Comparison of ENCODE assay signal across 1 cellular context in genomic region chr3:182136008-182136910, GRCh38.
TF ChIP-seq lines count a peak whose summit lies in the region.

No MANE protein-coding gene starts in this region.

TF ChIP-seq in HepG2, 621 proteins besides CTCF, POLR2A, EP300 and RAD21 (continued from another document and continues in another):
- TF ChIP-seq, protein P1, sequence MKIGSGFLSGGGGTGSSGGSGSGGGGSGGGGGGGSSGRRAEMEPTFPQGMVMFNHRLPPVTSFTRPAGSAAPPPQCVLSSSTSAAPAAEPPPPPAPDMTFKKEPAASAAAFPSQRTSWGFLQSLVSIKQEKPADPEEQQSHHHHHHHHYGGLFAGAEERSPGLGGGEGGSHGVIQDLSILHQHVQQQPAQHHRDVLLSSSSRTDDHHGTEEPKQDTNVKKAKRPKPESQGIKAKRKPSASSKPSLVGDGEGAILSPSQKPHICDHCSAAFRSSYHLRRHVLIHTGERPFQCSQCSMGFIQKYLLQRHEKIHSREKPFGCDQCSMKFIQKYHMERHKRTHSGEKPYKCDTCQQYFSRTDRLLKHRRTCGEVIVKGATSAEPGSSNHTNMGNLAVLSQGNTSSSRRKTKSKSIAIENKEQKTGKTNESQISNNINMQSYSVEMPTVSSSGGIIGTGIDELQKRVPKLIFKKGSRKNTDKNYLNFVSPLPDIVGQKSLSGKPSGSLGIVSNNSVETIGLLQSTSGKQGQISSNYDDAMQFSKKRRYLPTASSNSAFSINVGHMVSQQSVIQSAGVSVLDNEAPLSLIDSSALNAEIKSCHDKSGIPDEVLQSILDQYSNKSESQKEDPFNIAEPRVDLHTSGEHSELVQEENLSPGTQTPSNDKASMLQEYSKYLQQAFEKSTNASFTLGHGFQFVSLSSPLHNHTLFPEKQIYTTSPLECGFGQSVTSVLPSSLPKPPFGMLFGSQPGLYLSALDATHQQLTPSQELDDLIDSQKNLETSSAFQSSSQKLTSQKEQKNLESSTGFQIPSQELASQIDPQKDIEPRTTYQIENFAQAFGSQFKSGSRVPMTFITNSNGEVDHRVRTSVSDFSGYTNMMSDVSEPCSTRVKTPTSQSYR (CRISPR knock-in tag; IDR thresholded peaks at IDR 0.05; ENCODE audit: borderline replicate concordance), result peak; percentile 14; the same call in 1 of the 2 replicates
- TF ChIP-seq HOMEZ (CRISPR knock-in tag; IDR thresholded peaks at IDR 0.05; ENCODE audit: low read depth) (peak; percentile 38; the same call in 1 of the 2 replicates), ZNF331 (CRISPR knock-in tag; IDR thresholded peaks at IDR 0.05) (no peak), HNF4A (CRISPR knock-in tag; IDR thresholded peaks at IDR 0.05) (peak; percentile 18; the same call in 1 of the 2 replicates), NCOA2 (CRISPR knock-in tag; IDR thresholded peaks at IDR 0.05) (peak; percentile 70; the same call in 1 of the 2 replicates), HIVEP1 (CRISPR knock-in tag; IDR thresholded peaks at IDR 0.05) (no peak), PATZ1 (CRISPR knock-in tag; IDR thresholded peaks at IDR 0.05) (peak; percentile 48; the same call in 1 of the 2 replicates), ZNF12 (CRISPR knock-in tag; IDR thresholded peaks at IDR 0.05) (0 out of 2 replicates have a peak, but pooled peaks have one; percentile 48), FOXK1 (CRISPR knock-in tag; IDR thresholded peaks at IDR 0.05; ENCODE audit: borderline replicate concordance, low read depth) (peak; percentile 94; the same call in 1 of the 2 replicates), STAT5B (CRISPR knock-in tag; IDR thresholded peaks at IDR 0.05) (no peak), HBP1 (CRISPR knock-in tag; IDR thresholded peaks at IDR 0.05; ENCODE audit: low read depth) (no peak), SALL1 (CRISPR knock-in tag; IDR thresholded peaks at IDR 0.05) (peak; percentile 65; the same call in 1 of the 2 replicates), ZNF644 (CRISPR knock-in tag; IDR thresholded peaks at IDR 0.05; ENCODE audit: low read depth) (0 out of 2 replicates have a peak, but pooled peaks have one; percentile 62), CREB1 (IDR thresholded peaks at IDR 0.05) (no peak), CREB1 (CRISPR knock-in tag; IDR thresholded peaks at IDR 0.05) (0 out of 2 replicates have a peak, but pooled peaks have one; percentile 30), GABPA (IDR thresholded peaks at IDR 0.05; ENCODE audit: low read depth, low read length) (no peak), GABPA (CRISPR knock-in tag; IDR thresholded peaks at IDR 0.05; ENCODE audit: low read depth) (0 out of 2 replicates have a peak, but pooled peaks have one; percentile 14), NFKBIZ (CRISPR knock-in tag; IDR thresholded peaks at IDR 0.05) (no peak), ZNF230 (CRISPR knock-in tag; IDR thresholded peaks at IDR 0.05) (no peak), FOXP1 (IDR thresholded peaks at IDR 0.05) (peak; percentile 78), FOXP1 (CRISPR knock-in tag; IDR thresholded peaks at IDR 0.05) (peak; percentile 99), NCOA5 (CRISPR knock-in tag; IDR thresholded peaks at IDR 0.05) (no peak), MXI1 (IDR thresholded peaks at IDR 0.05; ENCODE audit: borderline replicate concordance, low read depth, low read length) (peak; percentile 13; the same call in 1 of the 3 replicates), ZNF761 (CRISPR knock-in tag; conservative IDR thresholded peaks at IDR 0.05) (no peak), MAFK (conservative IDR thresholded peaks at IDR 0.05 in 1 of 2, IDR thresholded peaks at IDR 0.05 in 1 of 2; ENCODE audit: low read length in 2 of 2) (peak; percentile 61 to 80; a peak in 3 of 4 replicates), IRF2 (CRISPR knock-in tag; IDR thresholded peaks at IDR 0.05) (0 out of 2 replicates have a peak, but pooled peaks have one; percentile 45), RERE (CRISPR knock-in tag; IDR thresholded peaks at IDR 0.05; ENCODE audit: low read depth) (peak; percentile 53), RXRA (CRISPR knock-in tag; IDR thresholded peaks at IDR 0.05) (no peak), ZEB1 (IDR thresholded peaks at IDR 0.05; ENCODE audit: insufficient replicate concordance, low read depth) (no peak), HDAC2 (CRISPR knock-in tag; IDR thresholded peaks at IDR 0.05) (peak; percentile 37; the same call in 1 of the 2 replicates), KDM6A (CRISPR knock-in tag; IDR thresholded peaks at IDR 0.05; ENCODE audit: low read depth) (0 out of 2 replicates have a peak, but pooled peaks have one; percentile 50), RXRB (CRISPR knock-in tag; IDR thresholded peaks at IDR 0.05; ENCODE audit: borderline replicate concordance) (peak; percentile 50; the same call in 1 of the 2 replicates), GATAD2A (CRISPR knock-in tag; IDR thresholded peaks at IDR 0.05) (peak; percentile 89), ZNF468 (CRISPR knock-in tag; IDR thresholded peaks at IDR 0.05) (no peak), KLF16 (CRISPR knock-in tag; IDR thresholded peaks at IDR 0.05) (0 out of 4 replicates have a peak, but pooled peaks of 1 of the 2 experiments have one; percentile 18), CENPX (CRISPR knock-in tag; IDR thresholded peaks at IDR 0.05) (no peak), SOX6 (IDR thresholded peaks at IDR 0.05) (no peak), SOX6 (CRISPR knock-in tag; IDR thresholded peaks at IDR 0.05) (peak; percentile 65; the same call in 1 of the 2 replicates), NFYB (CRISPR knock-in tag; IDR thresholded peaks at IDR 0.05) (no peak), FOXK2 (IDR thresholded peaks at IDR 0.05) (peak; percentile 75), ELF4 (CRISPR knock-in tag; IDR thresholded peaks at IDR 0.05; ENCODE audit: borderline replicate concordance) (no peak), BHLHE40 (IDR thresholded peaks at IDR 0.05; ENCODE audit: low read length) (0 out of 2 replicates have a peak, but pooled peaks have one; percentile 26), IKZF4 (CRISPR knock-in tag; IDR thresholded peaks at IDR 0.05; ENCODE audit: borderline replicate concordance, low read depth, not compliant biosample characterization) (no peak), ZFY (CRISPR knock-in tag; IDR thresholded peaks at IDR 0.05) (no peak), ZBTB7B (CRISPR knock-in tag; IDR thresholded peaks at IDR 0.05) (0 out of 2 replicates have a peak, but pooled peaks have one; percentile 9), MED1 (CRISPR knock-in tag; IDR thresholded peaks at IDR 0.05) (peak; percentile 34; the same call in 1 of the 2 replicates), ZSCAN21 (CRISPR knock-in tag; IDR thresholded peaks at IDR 0.05; ENCODE audit: borderline replicate concordance) (no peak)
- TF ChIP-seq, protein P2, sequence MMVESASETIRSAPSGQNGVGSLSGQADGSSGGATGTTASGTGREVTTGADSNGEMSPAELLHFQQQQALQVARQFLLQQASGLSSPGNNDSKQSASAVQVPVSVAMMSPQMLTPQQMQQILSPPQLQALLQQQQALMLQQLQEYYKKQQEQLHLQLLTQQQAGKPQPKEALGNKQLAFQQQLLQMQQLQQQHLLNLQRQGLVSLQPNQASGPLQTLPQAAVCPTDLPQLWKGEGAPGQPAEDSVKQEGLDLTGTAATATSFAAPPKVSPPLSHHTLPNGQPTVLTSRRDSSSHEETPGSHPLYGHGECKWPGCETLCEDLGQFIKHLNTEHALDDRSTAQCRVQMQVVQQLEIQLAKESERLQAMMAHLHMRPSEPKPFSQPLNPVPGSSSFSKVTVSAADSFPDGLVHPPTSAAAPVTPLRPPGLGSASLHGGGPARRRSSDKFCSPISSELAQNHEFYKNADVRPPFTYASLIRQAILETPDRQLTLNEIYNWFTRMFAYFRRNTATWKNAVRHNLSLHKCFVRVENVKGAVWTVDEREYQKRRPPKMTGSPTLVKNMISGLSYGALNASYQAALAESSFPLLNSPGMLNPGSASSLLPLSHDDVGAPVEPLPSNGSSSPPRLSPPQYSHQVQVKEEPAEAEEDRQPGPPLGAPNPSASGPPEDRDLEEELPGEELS (CRISPR knock-in tag; IDR thresholded peaks at IDR 0.05), result peak; percentile 98
- TF ChIP-seq, protein P3, sequence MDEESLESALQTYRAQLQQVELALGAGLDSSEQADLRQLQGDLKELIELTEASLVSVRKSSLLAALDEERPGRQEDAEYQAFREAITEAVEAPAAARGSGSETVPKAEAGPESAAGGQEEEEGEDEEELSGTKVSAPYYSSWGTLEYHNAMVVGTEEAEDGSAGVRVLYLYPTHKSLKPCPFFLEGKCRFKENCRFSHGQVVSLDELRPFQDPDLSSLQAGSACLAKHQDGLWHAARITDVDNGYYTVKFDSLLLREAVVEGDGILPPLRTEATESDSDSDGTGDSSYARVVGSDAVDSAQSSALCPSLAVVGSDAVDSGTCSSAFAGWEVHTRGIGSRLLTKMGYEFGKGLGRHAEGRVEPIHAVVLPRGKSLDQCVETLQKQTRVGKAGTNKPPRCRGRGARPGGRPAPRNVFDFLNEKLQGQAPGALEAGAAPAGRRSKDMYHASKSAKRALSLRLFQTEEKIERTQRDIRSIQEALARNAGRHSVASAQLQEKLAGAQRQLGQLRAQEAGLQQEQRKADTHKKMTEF (CRISPR knock-in tag; IDR thresholded peaks at IDR 0.05), result peak; percentile 61
- TF ChIP-seq, protein P4, sequence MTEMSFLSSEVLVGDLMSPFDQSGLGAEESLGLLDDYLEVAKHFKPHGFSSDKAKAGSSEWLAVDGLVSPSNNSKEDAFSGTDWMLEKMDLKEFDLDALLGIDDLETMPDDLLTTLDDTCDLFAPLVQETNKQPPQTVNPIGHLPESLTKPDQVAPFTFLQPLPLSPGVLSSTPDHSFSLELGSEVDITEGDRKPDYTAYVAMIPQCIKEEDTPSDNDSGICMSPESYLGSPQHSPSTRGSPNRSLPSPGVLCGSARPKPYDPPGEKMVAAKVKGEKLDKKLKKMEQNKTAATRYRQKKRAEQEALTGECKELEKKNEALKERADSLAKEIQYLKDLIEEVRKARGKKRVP (CRISPR knock-in tag; IDR thresholded peaks at IDR 0.05), result peak in 1 of 2 experiments; percentile 64; a peak in 2 of 4 replicates
